In genomic region chr5:134003064-134003956, GRCh38 we compare ENCODE assay signal across 8 cellular contexts. TPM values are rescaled to one million over a fixed set of nuclear protein-coding genes. Genes with fewer than 3 reads are reported as not detected.
DNase-seq lines count a peak whose midpoint lies in the region; ATAC-seq and TF ChIP-seq lines count a peak whose summit lies in the region.

No MANE protein-coding gene starts in this region.

- H3K36me3 Mint-ChIP-seq in T-helper 17 cell (ENCODE audit: low read depth), result no peaks in the 10 kb centered on the region

- H3F3A ChIP-seq in GM23248 (ENCODE audit: insufficient read depth), result peaks cover 16% of the 10 kb centered on the region
- H3F3A ChIP-seq in neural cell (ENCODE audit: insufficient read depth, low read length, poor library complexity, severe bottlenecking), result peaks cover 4% of the 10 kb centered on the region

- TF ChIP-seq EP300 in neural cell (conservative IDR thresholded peaks at IDR 0.05; ENCODE audit: poor library complexity, severe bottlenecking), result no peak

- intact Hi-C loops in head of caudate nucleus (cut with DNase I), result no loop called here

- H3K4me2 ChIP-seq in GM23248 (ENCODE audit: unreplicated experiment) (peak overlapping the region; percentile 96), neural cell (ENCODE audit: low read length) (peak overlapping the region; percentile 98)

- H4K20me1 ChIP-seq in GM23248 (ENCODE audit: insufficient read depth) (no peaks in the 10 kb centered on the region), neural cell (ENCODE audit: insufficient read depth) (peaks cover 12% of the 10 kb centered on the region)

- H3K27me3 Mint-ChIP-seq in T-helper 17 cell, result no peaks in the 10 kb centered on the region

- H3K9ac ChIP-seq in GM23248 (peak overlapping the region; percentile 97), neural cell (ENCODE audit: low read length) (peak overlapping the region; percentile 94)

- in situ Hi-C loops in GM23248 (cut with MboI), result no loop called here

- peaks cover 40% of the 10 kb centered on the region for H3K4me1 Mint-ChIP-seq in T-helper 17 cell

- TF ChIP-seq CTCF in BE2C (IDR thresholded peaks at IDR 0.05; ENCODE audit: low read depth, low read length) (no peak), neural cell (IDR thresholded peaks at IDR 0.05; ENCODE audit: poor library complexity, severe bottlenecking) (no peak)

- DNase-seq in BE2C (no peak), GM23248 (peak; percentile 44), T-helper 17 cell (no peak), cerebellar nuclear complex (lab: John Stamatoyannopoulos, UW) (no peak), head of caudate nucleus (no peak), putamen (ENCODE audit: low spot score) (no peak)

- H2AFZ ChIP-seq in GM23248 (no peak overlapping the region), neural cell (ENCODE audit: low read depth, low read length) (no peak overlapping the region)

- H3K27me3 ChIP-seq in BE2C (no peaks in the 10 kb centered on the region), GM23248 (replicated peaks; ENCODE audit: insufficient read depth) (no peaks in the 10 kb centered on the region), ectodermal cell (ENCODE audit: control insufficient read depth, insufficient read depth, low read length, poor library complexity, severe bottlenecking) (no peaks in the 10 kb centered on the region), neural cell (ENCODE audit: insufficient read depth, low read depth, low read length) (no peaks in the 10 kb centered on the region)

- peaks cover 17% of the 10 kb centered on the region for H3K4me1 ChIP-seq in BE2C
- H3K4me1 ChIP-seq in GM23248 (ENCODE audit: insufficient read depth), result peaks cover 16% of the 10 kb centered on the region
- peaks cover 22% of the 10 kb centered on the region for H3K4me1 ChIP-seq in ectodermal cell (ENCODE audit: control insufficient read depth, insufficient read depth, low read length)

- ATAC-seq in T-helper 17 cell, result peak; percentile 6

- H3K79me2 ChIP-seq in GM23248 (ENCODE audit: insufficient read depth) (peaks cover 67% of the 10 kb centered on the region), neural cell (replicated peaks; ENCODE audit: insufficient read depth, low read length) (peaks cover 46% of the 10 kb centered on the region)

- H3K9me3 ChIP-seq in BE2C, result no peaks in the 10 kb centered on the region
- no peaks in the 10 kb centered on the region for H3K9me3 ChIP-seq in GM23248 (ENCODE audit: low read depth)
- no peaks in the 10 kb centered on the region for H3K9me3 ChIP-seq in T-helper 17 cell (ENCODE audit: control insufficient read depth, low read length, poor library complexity, severe bottlenecking)
- H3K9me3 ChIP-seq in ectodermal cell (ENCODE audit: control insufficient read depth, low read length), result no peaks in the 10 kb centered on the region
- no peaks in the 10 kb centered on the region for H3K9me3 ChIP-seq in neural cell (ENCODE audit: low read length)

- 5 to 7% methylated on average over 18 of the region's 18 CpGs for WGBS in GM23248 (ENCODE audit: low coverage in 1 of 2, low lambda C conversion rate in 2 of 2, missing lambda C conversion rate in 2 of 2), 2 experiments
- 13 to 15% methylated on average over 18 of the region's 18 CpGs for WGBS in ectodermal cell, 2 experiments

- peak overlapping the region; percentile 91 for H3K4me3 Mint-ChIP-seq in T-helper 17 cell

- H3K9me2 ChIP-seq in GM23248 (ENCODE audit: insufficient read depth) (no peaks in the 10 kb centered on the region), neural cell (ENCODE audit: insufficient read depth, low read length) (no peaks in the 10 kb centered on the region)

- H3K36me3 ChIP-seq in BE2C (peaks cover 34% of the 10 kb centered on the region), GM23248 (ENCODE audit: low read depth) (0 out of 2 replicates have a peak, but pooled peaks cover 4% of the 10 kb centered on the region), ectodermal cell (ENCODE audit: control insufficient read depth, insufficient read depth, low read length) (no peaks in the 10 kb centered on the region), neural cell (ENCODE audit: insufficient read depth, low read length) (no peaks in the 10 kb centered on the region)

- TF ChIP-seq RAD21 in neural cell (conservative IDR thresholded peaks at IDR 0.05), result no peak

- H3K4me3 ChIP-seq in BE2C (ENCODE audit: low read depth, low read length) (peak overlapping the region; percentile 97), GM23248 (peak overlapping the region; percentile 91), ectodermal cell (ENCODE audit: insufficient read depth, low read depth, low read length) (peak overlapping the region; percentile 84), neural cell (ENCODE audit: low read length) (peak overlapping the region; percentile 95)

- peak overlapping the region; percentile 95 for H3K27ac Mint-ChIP-seq in T-helper 17 cell

- H3K27ac ChIP-seq in GM23248 (peak overlapping the region; percentile 96), ectodermal cell (ENCODE audit: insufficient read depth, low read depth, low read length, poor library complexity, severe bottlenecking) (no peak overlapping the region), neural cell (ENCODE audit: low read length) (peak overlapping the region; percentile 95)

TF ChIP-seq in neural cell, 6 proteins besides CTCF, POLR2A, EP300 and RAD21:
- TF ChIP-seq TAF1 (IDR thresholded peaks at IDR 0.05; ENCODE audit: low read depth) (peak; percentile 17), POLR2AphosphoS5 (IDR thresholded peaks at IDR 0.05) (no peak), MXI1 (conservative IDR thresholded peaks at IDR 0.05; ENCODE audit: poor library complexity, severe bottlenecking) (no peak), REST (IDR thresholded peaks at IDR 0.05; ENCODE audit: borderline replicate concordance) (no peak), EZH2 (IDR thresholded peaks at IDR 0.05; ENCODE audit: borderline replicate concordance, insufficient read depth, low read length, poor library complexity, severe bottlenecking) (no peak)

RNA-seq across cellular contexts. Expression of gene VDAC1, which starts 1.5 kb away (rescaled TPM):
- polyA plus RNA-seq in BE2C (2012; ENCODE audit: insufficient read depth, insufficient read length, low read depth), result 273 TPM
- total RNA-seq in GM23248 (2014; rRNA removed; shearing (Covaris generic)), result 329 and 332 TPM in 2 replicates
- polyA plus RNA-seq in GM23248 (2016; fragmentation: Nextera tagmentation; extraction: Ambion mirVana) (318 and 337 TPM in 2 replicates), neural cell (297 and 307 TPM in 2 replicates)
- total RNA-seq in T-helper 17 cell, result 10 to 100 TPM; 58.1 to 71.4 TPM
- 191 TPM for polyA plus RNA-seq in ectodermal cell (2013, experiment 1 of 4)
- polyA plus RNA-seq in ectodermal cell (2013, experiment 2 of 4), result 166 TPM
- 141 TPM for polyA plus RNA-seq in ectodermal cell (2013, experiment 3 of 4)
- 143 TPM for polyA plus RNA-seq in ectodermal cell (2013, experiment 4 of 4)
- polyA minus RNA-seq in neural cell, result 169 and 187 TPM in 2 replicates

RNA-seq across cellular contexts. Expression of gene C5orf15, which starts 34.9 kb away (rescaled TPM):
- 84.6 TPM for polyA plus RNA-seq in BE2C (2012; ENCODE audit: insufficient read depth, insufficient read length, low read depth)
- 126 and 128 TPM in 2 replicates for total RNA-seq in GM23248 (2014; rRNA removed; shearing (Covaris generic))
- polyA plus RNA-seq in GM23248 (2016; fragmentation: Nextera tagmentation; extraction: Ambion mirVana) (121 and 122 TPM in 2 replicates), neural cell (65.1 and 72.3 TPM in 2 replicates)
- 10 to 100 TPM; 12.1 to 13.5 TPM for total RNA-seq in T-helper 17 cell
- 69.2 TPM for polyA plus RNA-seq in ectodermal cell (2013, experiment 1 of 4)
- 70.1 TPM for polyA plus RNA-seq in ectodermal cell (2013, experiment 2 of 4)
- polyA plus RNA-seq in ectodermal cell (2013, experiment 3 of 4), result 55.7 TPM
- 63.5 TPM for polyA plus RNA-seq in ectodermal cell (2013, experiment 4 of 4)
- 55.8 and 67.7 TPM in 2 replicates for polyA minus RNA-seq in neural cell
